In genomic region chr2:65114921-65115320, GRCh38 we compare ENCODE assay signal across 21 cellular contexts.
"Had no signal": no experiment of that assay in that cellular context is flagged by ENCODE, and none has a peak within 500 bp of the region (broad histone marks: within the 10 kb centered on the region; RNA-seq: fewer than 3 reads in every experiment).

No MANE protein-coding gene starts in this region.

- H3K4me3 ChIP-seq: adrenal gland, SK-N-MC had no signal

- H3K36me3 ChIP-seq: adrenal gland had no signal

- ATAC-seq: activated CD4-positive, alpha-beta T cell treated with anti-CD3 and anti-CD28 coated beads for 36 hours; Right ventricle myocardium inferior; T-cell had no signal

- H3K9me3 ChIP-seq: adrenal gland had no signal

- DNase-seq: activated CD4-positive, alpha-beta memory T cell treated with anti-CD3 and anti-CD28 coated beads, Interleukin-2, amount 10 ng/mL, durations not matched to agents 7 days and 5 days; activated CD4-positive, alpha-beta T cell treated with anti-CD3 and anti-CD28 coated beads for 36 hours; activated CD4-positive, alpha-beta T cell treated with anti-CD3 and anti-CD28 coated beads, Interleukin-2, amount 50 U/mL, for 1 hour; activated naive CD4-positive, alpha-beta T cell; activated T-cell treated with anti-CD3 and anti-CD28 coated beads for 4 hours; adrenal gland; anterior cingulate cortex; Kasumi-1; KBM-7; NCI-H1105 treated with DMSO at 0.1 percent for 48 hours; NCI-H1436 treated with DMSO at 0.1 percent for 48 hours; NCI-H187; NCI-H2081; NCI-H526; NCI-H774; RPMI8226; T-cell; WERI-Rb-1 had no signal

- H3K27me3 ChIP-seq: adrenal gland had no signal

- H3K27me3 Mint-ChIP-seq: activated CD4-positive, alpha-beta memory T cell treated with anti-CD3 and anti-CD28 coated beads, Interleukin-2, amount 10 ng/mL, durations not matched to agents 7 days and 5 days; activated CD4-positive, alpha-beta T cell treated with anti-CD3 and anti-CD28 coated beads for 36 hours; activated naive CD8-positive, alpha-beta T cell; T-cell had no signal

- H3K36me3 Mint-ChIP-seq: activated naive CD8-positive, alpha-beta T cell had no signal

- H3K27ac Mint-ChIP-seq: activated CD4-positive, alpha-beta memory T cell treated with anti-CD3 and anti-CD28 coated beads, Interleukin-2, amount 10 ng/mL, durations not matched to agents 7 days and 5 days; activated CD4-positive, alpha-beta T cell treated with anti-CD3 and anti-CD28 coated beads for 36 hours; activated naive CD8-positive, alpha-beta T cell; T-cell had no signal

- H3K4me3 Mint-ChIP-seq: activated CD4-positive, alpha-beta memory T cell treated with anti-CD3 and anti-CD28 coated beads, Interleukin-2, amount 10 ng/mL, durations not matched to agents 7 days and 5 days; activated CD4-positive, alpha-beta T cell treated with anti-CD3 and anti-CD28 coated beads for 36 hours; activated naive CD8-positive, alpha-beta T cell had no signal

- H3K9me3 Mint-ChIP-seq: activated CD4-positive, alpha-beta memory T cell treated with anti-CD3 and anti-CD28 coated beads, Interleukin-2, amount 10 ng/mL, durations not matched to agents 7 days and 5 days had no signal

- H3K27ac ChIP-seq: adrenal gland, SK-N-MC, WERI-Rb-1 had no signal
